3 cellular contexts compared by ENCODE assay signal in genomic region chr9:121995997-121996396, GRCh38.
"Had no signal": no experiment of that assay in that cellular context is flagged by ENCODE, and none has a peak within 500 bp of the region (broad histone marks: within the 10 kb centered on the region; RNA-seq: fewer than 3 reads in every experiment).

No MANE protein-coding gene starts in this region.

- DNase-seq: GDM1, GF-D8 had no signal

- H3K4me3 ChIP-seq: GM12878 had no signal
